In genomic region chr2:8622199-8622911, GRCh38 we compare ENCODE assay signal across 21 cellular contexts.
"Had no signal": no experiment of that assay in that cellular context is flagged by ENCODE, and none has a peak within 500 bp of the region (broad histone marks: within the 10 kb centered on the region; RNA-seq: fewer than 3 reads in every experiment).

No MANE protein-coding gene starts in this region.

- DNase-seq: activated CD4-positive, alpha-beta T cell treated with anti-CD3 and anti-CD28 coated beads, Interleukin-2, amount 50 U/mL, for 48 hours; activated CD4-positive, CD25-positive, alpha-beta regulatory T cell treated with anti-CD3 and anti-CD28 coated beads, Interleukin-2, amount 50 U/mL, for 72 hours; activated gamma-delta T cell; activated T-cell treated with anti-CD3 and anti-CD28 coated beads, Interleukin-2, amount 50 U/mL, for 1 hour; anterior cingulate cortex; brain microvascular endothelial cell; effector memory CD8-positive, alpha-beta T cell; foreskin keratinocyte; glutamatergic neuron; hypothalamus; kidney; left ventricle myocardium inferior; ovary; stimulated activated CD4-positive, alpha-beta T cell treated with anti-CD3 and anti-CD28 coated beads, Interleukin-12 subunit alpha, Interleukin-12 subunit beta, amount 100 ng/mL, for 4 hours; stimulated activated CD4-positive, alpha-beta T cell treated with anti-CD3 and anti-CD28 coated beads, Interleukin-2, amount 100 ng/mL, for 24 hours; stimulated activated naive CD4-positive, alpha-beta T cell; T-cell; T1000; transverse colon had no signal

- FAIRE-seq: kidney had no signal

- H3K27me3 ChIP-seq: brain microvascular endothelial cell, foreskin keratinocyte, ovary, transverse colon had no signal

- H3K9me3 ChIP-seq: left ventricle myocardium inferior, ovary, transverse colon had no signal

- H3K4me1 ChIP-seq: foreskin keratinocyte had no signal

- ATAC-seq: effector memory CD8-positive, alpha-beta T cell; foreskin keratinocyte; T-cell had no signal

- H3K27ac ChIP-seq: brain microvascular endothelial cell, foreskin keratinocyte, left ventricle myocardium inferior, ovary, transverse colon had no signal

- H3K36me3 ChIP-seq: brain microvascular endothelial cell, left ventricle myocardium inferior, ovary, transverse colon had no signal

- H3K9me3 Mint-ChIP-seq: effector memory CD8-positive, alpha-beta T cell; memory B cell; T-cell had no signal

- H3K36me3 Mint-ChIP-seq: activated naive CD8-positive, alpha-beta T cell; memory B cell; T-cell had no signal

- H3K27ac Mint-ChIP-seq: activated naive CD8-positive, alpha-beta T cell; memory B cell; T-cell had no signal

- H3K4me3 Mint-ChIP-seq: activated naive CD8-positive, alpha-beta T cell; effector memory CD8-positive, alpha-beta T cell; memory B cell; T-cell had no signal

- H3K4me3 ChIP-seq: left ventricle myocardium inferior, ovary, transverse colon had no signal

- H3K27me3 Mint-ChIP-seq: activated naive CD8-positive, alpha-beta T cell had no signal
